In the genomic region with DNA sequence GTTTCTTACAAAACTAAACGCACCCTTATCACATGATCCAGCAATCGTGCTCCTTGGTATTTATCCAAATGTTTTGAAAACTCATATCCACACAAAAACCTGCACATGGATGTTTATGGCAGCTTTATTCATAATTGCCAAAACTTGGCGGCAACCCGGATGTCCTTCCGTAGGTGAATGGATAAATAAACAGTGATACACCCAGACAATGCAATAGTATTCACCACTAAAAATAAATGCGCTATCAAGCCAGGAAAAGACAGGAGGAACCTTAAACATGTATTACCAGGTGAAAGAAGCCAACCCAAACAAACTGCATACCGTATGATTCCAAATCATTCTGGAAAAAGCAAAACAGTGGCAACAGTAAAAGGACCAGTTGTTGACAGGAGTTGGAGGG, we compare ENCODE assay signal across 1 cellular context.
TF ChIP-seq lines count a peak whose summit lies in the region.

No MANE protein-coding gene starts in this region.

TF ChIP-seq in K562, 482 proteins besides CTCF, POLR2A, EP300 and RAD21:
- no peak for TF ChIP-seq SRSF1 (IDR thresholded peaks at IDR 0.05; ENCODE audit: low read depth, low read length)
- TF ChIP-seq, protein P1, sequence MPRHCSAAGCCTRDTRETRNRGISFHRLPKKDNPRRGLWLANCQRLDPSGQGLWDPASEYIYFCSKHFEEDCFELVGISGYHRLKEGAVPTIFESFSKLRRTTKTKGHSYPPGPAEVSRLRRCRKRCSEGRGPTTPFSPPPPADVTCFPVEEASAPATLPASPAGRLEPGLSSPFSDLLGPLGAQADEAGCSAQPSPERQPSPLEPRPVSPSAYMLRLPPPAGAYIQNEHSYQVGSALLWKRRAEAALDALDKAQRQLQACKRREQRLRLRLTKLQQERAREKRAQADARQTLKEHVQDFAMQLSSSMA (CRISPR knock-in tag; IDR thresholded peaks at IDR 0.05), result no peak
- no peak for TF ChIP-seq NFE2 (IDR thresholded peaks at IDR 0.05; ENCODE audit: low read depth)
- TF ChIP-seq HDGF (IDR thresholded peaks at IDR 0.05), result no peak
- no peak for TF ChIP-seq BCL6 (CRISPR knock-in tag; IDR thresholded peaks at IDR 0.05)
- TF ChIP-seq, protein P2, sequence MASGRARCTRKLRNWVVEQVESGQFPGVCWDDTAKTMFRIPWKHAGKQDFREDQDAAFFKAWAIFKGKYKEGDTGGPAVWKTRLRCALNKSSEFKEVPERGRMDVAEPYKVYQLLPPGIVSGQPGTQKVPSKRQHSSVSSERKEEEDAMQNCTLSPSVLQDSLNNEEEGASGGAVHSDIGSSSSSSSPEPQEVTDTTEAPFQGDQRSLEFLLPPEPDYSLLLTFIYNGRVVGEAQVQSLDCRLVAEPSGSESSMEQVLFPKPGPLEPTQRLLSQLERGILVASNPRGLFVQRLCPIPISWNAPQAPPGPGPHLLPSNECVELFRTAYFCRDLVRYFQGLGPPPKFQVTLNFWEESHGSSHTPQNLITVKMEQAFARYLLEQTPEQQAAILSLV (tag; IDR thresholded peaks at IDR 0.05), result no peak
- TF ChIP-seq POLR2AphosphoS5 (IDR thresholded peaks at IDR 0.05; ENCODE audit: control insufficient read depth, insufficient read depth, low read depth, low read length), result 0 out of 2 replicates have a peak, but pooled peaks have one; percentile 4
- TF ChIP-seq, protein P3, sequence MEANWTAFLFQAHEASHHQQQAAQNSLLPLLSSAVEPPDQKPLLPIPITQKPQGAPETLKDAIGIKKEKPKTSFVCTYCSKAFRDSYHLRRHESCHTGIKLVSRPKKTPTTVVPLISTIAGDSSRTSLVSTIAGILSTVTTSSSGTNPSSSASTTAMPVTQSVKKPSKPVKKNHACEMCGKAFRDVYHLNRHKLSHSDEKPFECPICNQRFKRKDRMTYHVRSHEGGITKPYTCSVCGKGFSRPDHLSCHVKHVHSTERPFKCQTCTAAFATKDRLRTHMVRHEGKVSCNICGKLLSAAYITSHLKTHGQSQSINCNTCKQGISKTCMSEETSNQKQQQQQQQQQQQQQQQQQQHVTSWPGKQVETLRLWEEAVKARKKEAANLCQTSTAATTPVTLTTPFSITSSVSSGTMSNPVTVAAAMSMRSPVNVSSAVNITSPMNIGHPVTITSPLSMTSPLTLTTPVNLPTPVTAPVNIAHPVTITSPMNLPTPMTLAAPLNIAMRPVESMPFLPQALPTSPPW (CRISPR knock-in tag; IDR thresholded peaks at IDR 0.05), result no peak
- TF ChIP-seq SP1 (CRISPR knock-in tag; IDR thresholded peaks at IDR 0.05), result peak; percentile 43; the same call in 1 of the 2 replicates
TF ChIP-seq in K562: peak in this region for 2.
